ENCODE assay signal across 21 cellular contexts in genomic region chr5:132016721-132017250, GRCh38. TPM values are rescaled to one million over a fixed set of nuclear protein-coding genes. Genes with fewer than 3 reads are reported as not detected.
DNase-seq lines count a peak whose midpoint lies in the region; TF ChIP-seq lines count a peak whose summit lies in the region.
"Had no signal": no experiment of that assay in that cellular context is flagged by ENCODE, and none has a peak within 500 bp of the region (broad histone marks: within the 10 kb centered on the region; RNA-seq: fewer than 3 reads in every experiment).

No MANE protein-coding gene starts in this region.

- no peak for TF ChIP-seq CTCF in WERI-Rb-1 (IDR thresholded peaks at IDR 0.05; ENCODE audit: low read depth, low read length)
- no peak for TF ChIP-seq CTCF in type B pancreatic cell (conservative IDR thresholded peaks at IDR 0.05)
- TF ChIP-seq CTCF in uterus (IDR thresholded peaks at IDR 0.05), result no peak

- no peaks in the 10 kb centered on the region for H3K4me1 ChIP-seq in GM23248 (ENCODE audit: insufficient read depth)
- peaks cover 0 to under 1% of the 10 kb centered on the region in 2 donors for H3K4me1 ChIP-seq in uterus

- no peaks in the 10 kb centered on the region for H3K9me3 Mint-ChIP-seq in type B pancreatic cell

- no peak for TF ChIP-seq POLR2A in uterus (IDR thresholded peaks at IDR 0.05)

- H3K27ac Mint-ChIP-seq in type B pancreatic cell, result no peak overlapping the region

- H3K27me3 ChIP-seq in WERI-Rb-1 (ENCODE audit: insufficient read depth, low read depth, severe bottlenecking) (no peaks in the 10 kb centered on the region), GM23248 (replicated peaks; ENCODE audit: insufficient read depth) (peaks cover 26% of the 10 kb centered on the region), uterus (no peaks in the 10 kb centered on the region)

- 37 to 55% methylated on average over 3 of the region's 3 CpGs for WGBS in GM23248 (ENCODE audit: low coverage in 1 of 2, low lambda C conversion rate in 2 of 2, missing lambda C conversion rate in 2 of 2), 2 experiments

- peak; percentile 58 for DNase-seq in activated effector memory CD4-positive, alpha-beta T cell treated with anti-CD3 and anti-CD28 coated beads, Interleukin-2, amount 50 U/mL, for 16 hours
- no peak for DNase-seq in activated effector memory CD4-positive, alpha-beta T cell treated with Interleukin-2 at 50 U/mL for 16 hours
- DNase-seq in WERI-Rb-1 (peak; percentile 2), mesenteric fat pad (ENCODE audit: low spot score) (peak; percentile 33), type B pancreatic cell (ENCODE audit: extremely low spot score, unreplicated experiment) (peak; percentile 39), GM23248 (no peak), uterus (no peak)
- DNase-seq: Calu3, DMS79 treated with DMSO at 0.1 percent for 48 hours, GF-D8, IMR-90, KG1, NCI-H2029, NCI-H446 treated with DMSO at 0.1 percent for 48 hours, NCI-H526, SIG-M5 had no signal

- H3K4me1 Mint-ChIP-seq in type B pancreatic cell (ENCODE audit: unreplicated experiment), result no peaks in the 10 kb centered on the region

- H3K9ac ChIP-seq in GM23248, result no peak overlapping the region

- H4K20me1 ChIP-seq in GM23248 (ENCODE audit: insufficient read depth), result no peaks in the 10 kb centered on the region

- H3K4me3 ChIP-seq in WERI-Rb-1 (ENCODE audit: low read depth, low read length), result no peak overlapping the region
- no peak overlapping the region for H3K4me3 ChIP-seq in GM23248
- H3K4me3 ChIP-seq in uterus, result no peak overlapping the region
- H3K4me3 ChIP-seq: SK-N-MC had no signal

- H3K9me3 ChIP-seq in WERI-Rb-1 (ENCODE audit: severe bottlenecking) (no peaks in the 10 kb centered on the region), GM23248 (ENCODE audit: low read depth) (no peaks in the 10 kb centered on the region), uterus (no peaks in the 10 kb centered on the region)

- intact Hi-C loops in uterus (cut with DNase I; ENCODE audit: low total_unique reads), result no loop called here

- no peaks in the 10 kb centered on the region for H3K79me2 ChIP-seq in GM23248 (ENCODE audit: insufficient read depth)

- no peak overlapping the region for H3K4me3 Mint-ChIP-seq in type B pancreatic cell

- no peaks in the 10 kb centered on the region for H3K9me2 ChIP-seq in GM23248 (ENCODE audit: insufficient read depth)

- no peak overlapping the region for H3K4me2 ChIP-seq in GM23248 (ENCODE audit: unreplicated experiment)

- peaks cover 82% of the 10 kb centered on the region for H3K27me3 Mint-ChIP-seq in type B pancreatic cell

- H3K36me3 ChIP-seq in WERI-Rb-1 (no peaks in the 10 kb centered on the region), GM23248 (ENCODE audit: low read depth) (no peaks in the 10 kb centered on the region), uterus (no peaks in the 10 kb centered on the region)

- no peak overlapping the region for H3K27ac ChIP-seq in WERI-Rb-1
- no peak overlapping the region for H3K27ac ChIP-seq in GM23248
- H3K27ac ChIP-seq in uterus, result no peak overlapping the region
- H3K27ac ChIP-seq: C4-2B, SK-N-MC had no signal

- no peaks in the 10 kb centered on the region for H3F3A ChIP-seq in GM23248 (ENCODE audit: insufficient read depth)

- H3K36me3 Mint-ChIP-seq in type B pancreatic cell, result no peaks in the 10 kb centered on the region

- in situ Hi-C loops in GM23248 (cut with MboI), result loop anchor here (25.0 kb wide), 1 partner anchor 579 kb away; no protein-coding TSS in a partner anchor

- no peak overlapping the region for H2AFZ ChIP-seq in GM23248

RNA-seq across cellular contexts. Expression of gene ACSL6, which starts 5.3 kb away (rescaled TPM):
- 0.35 TPM for total RNA-seq in mesenteric fat pad
- 0.97 and 2.8 TPM in 2 replicates for total RNA-seq in type B pancreatic cell (ENCODE audit: low replicate concordance)
- 0.11 TPM in 1 of 2 replicates, not detected in the other for total RNA-seq in GM23248 (2014; rRNA removed; shearing (Covaris generic))
- not detected in 2 replicates for polyA plus RNA-seq in GM23248 (2016; fragmentation: Nextera tagmentation; extraction: Ambion mirVana)
- 1 to 10 TPM in 1 of 4 donors, under 1 TPM in 1, not detected in 2; 0.18 to 1.3 TPM for total RNA-seq in uterus
- total RNA-seq: A673, IMR-90, OCI-LY7 had no signal
- polyA plus RNA-seq: IMR-90 had no signal

RNA-seq across cellular contexts. Expression of gene IL3, which starts 43.7 kb away (rescaled TPM):
- not detected for total RNA-seq in mesenteric fat pad
- not detected in 2 replicates for total RNA-seq in type B pancreatic cell (ENCODE audit: low replicate concordance)
- total RNA-seq in GM23248 (2014; rRNA removed; shearing (Covaris generic)), result not detected in 2 replicates
- polyA plus RNA-seq in GM23248 (2016; fragmentation: Nextera tagmentation; extraction: Ambion mirVana), result not detected in 2 replicates
- not detected for total RNA-seq in uterus
- total RNA-seq: A673, Calu3, H4, IMR-90, OCI-LY7 had no signal
- polyA plus RNA-seq: IMR-90 had no signal

RNA-seq across cellular contexts. Expression of gene CSF2, which starts 56.8 kb away (rescaled TPM):
- total RNA-seq in mesenteric fat pad (not detected), type B pancreatic cell (ENCODE audit: low replicate concordance) (not detected in 2 replicates), uterus (not detected)
- not detected in 2 replicates for total RNA-seq in GM23248 (2014; rRNA removed; shearing (Covaris generic))
- not detected in 2 replicates for polyA plus RNA-seq in GM23248 (2016; fragmentation: Nextera tagmentation; extraction: Ambion mirVana)
- total RNA-seq: A673, IMR-90, OCI-LY7 had no signal

Comparison
In these comparisons a context has a peak if more than half of its experiments do, and no peak if none do; other contexts are left out.
1. DNase-seq: peak in activated effector memory CD4-positive, alpha-beta T cell treated with anti-CD3 and anti-CD28 coated beads, Interleukin-2, amount 50 U/mL, for 16 hours (single experiment), WERI-Rb-1 (single experiment), mesenteric fat pad (single experiment) and type B pancreatic cell (single experiment); none in activated effector memory CD4-positive, alpha-beta T cell treated with Interleukin-2 at 50 U/mL for 16 hours (single experiment), GM23248 (single experiment) and uterus (0 of 2).